7 cellular contexts compared by ENCODE assay signal in genomic region chr11:33797879-33798278, GRCh38.
"Had no signal": no experiment of that assay in that cellular context is flagged by ENCODE, and none has a peak within 500 bp of the region (broad histone marks: within the 10 kb centered on the region; RNA-seq: fewer than 3 reads in every experiment).

No MANE protein-coding gene starts in this region.

- H3K9me3 Mint-ChIP-seq: GM23338, H9, IgD-negative memory B cell had no signal

- H3K4me1 Mint-ChIP-seq: IgD-negative memory B cell had no signal

- H2AFZ ChIP-seq: GM23338 had no signal

- H3K4me3 Mint-ChIP-seq: GM23338, H9, IgD-negative memory B cell had no signal

- H3K27ac Mint-ChIP-seq: GM23338, H9, IgD-negative memory B cell had no signal

- H3K4me2 ChIP-seq: GM23338 had no signal

- DNase-seq: H9, HCEC 1CT, KG1 had no signal

- H3K27ac ChIP-seq: HL-60 had no signal

- ATAC-seq: GM23338, HepG2 had no signal

- H3K4me3 ChIP-seq: GM23338 had no signal

- H3K36me3 Mint-ChIP-seq: IgD-negative memory B cell had no signal
